Comparison of ENCODE assay signal across 1 cellular context in the genomic region with DNA sequence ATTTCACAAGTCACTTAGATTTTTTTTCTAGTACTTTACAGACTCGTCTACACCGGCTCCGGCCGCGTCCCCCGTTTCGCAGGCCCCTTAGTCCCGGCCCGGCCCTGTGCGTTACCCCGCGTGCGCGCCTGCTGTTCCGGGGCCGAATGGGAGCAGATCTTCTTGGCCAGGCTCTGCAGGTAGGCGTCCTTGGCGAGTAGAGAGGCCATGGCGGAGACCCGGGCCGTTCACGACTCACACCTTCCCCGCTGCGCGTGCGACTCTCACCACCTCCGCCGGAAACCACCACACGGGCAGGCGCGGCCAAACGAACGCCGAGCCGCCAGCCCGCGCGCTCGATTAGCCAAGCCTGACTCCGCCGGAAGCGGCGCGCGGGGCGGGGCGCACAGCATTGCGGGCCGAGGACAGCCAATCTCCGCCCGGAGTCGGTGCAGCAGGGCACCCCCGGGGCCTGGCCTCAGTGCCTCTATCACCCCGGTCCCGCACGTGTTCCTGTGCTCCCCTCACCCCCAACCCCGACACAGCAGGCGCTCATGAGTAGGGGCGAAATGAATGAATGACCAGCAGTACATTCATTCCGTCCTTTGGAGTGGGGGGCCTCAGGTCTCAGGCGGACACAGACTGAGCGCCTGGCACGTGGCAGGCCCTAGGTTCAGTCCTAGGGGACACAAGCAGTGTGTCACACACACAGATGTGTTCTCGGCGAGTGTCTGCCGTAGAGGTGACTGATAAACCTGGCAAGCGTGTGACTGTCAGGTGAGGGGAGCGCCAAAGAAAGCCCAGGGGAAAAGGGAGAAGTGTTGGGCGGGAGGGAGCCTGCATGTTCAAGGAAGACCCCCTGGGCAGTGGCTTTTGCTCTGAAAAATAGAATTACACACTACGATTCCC.
A peak's percentile ranks its signal among the peaks of the same experiment; 100 is the strongest.
TF ChIP-seq lines count a peak whose summit lies in the region.

A gene (minus strand): TSS at position 265 of the 888 bp plus-strand sequence. CDS start 56 bp downstream, at position 209.

TF ChIP-seq in HepG2, 621 proteins besides CTCF, POLR2A, EP300 and RAD21 (continued from another document and continues in another):
- no peak for TF ChIP-seq FLYWCH1 (CRISPR knock-in tag; IDR thresholded peaks at IDR 0.05)
- peak; percentile 26; the same call in 1 of the 2 replicates for TF ChIP-seq ZBTB7A (CRISPR knock-in tag; IDR thresholded peaks at IDR 0.05)
- TF ChIP-seq TCF7L2 (IDR thresholded peaks at IDR 0.05; ENCODE audit: low read depth, low read length), result no peak
- TF ChIP-seq HNRNPK (IDR thresholded peaks at IDR 0.05; ENCODE audit: low read depth, low read length, poor library complexity, severe bottlenecking), result peak; percentile 74
- 0 out of 2 replicates have a peak, but pooled peaks have one; percentile 62 for TF ChIP-seq ZNF20 (CRISPR knock-in tag; IDR thresholded peaks at IDR 0.05)
- TF ChIP-seq MATR3 (CRISPR knock-in tag; IDR thresholded peaks at IDR 0.05), result no peak
- TF ChIP-seq RARA (CRISPR knock-in tag; IDR thresholded peaks at IDR 0.05), result peak; percentile 50
- no peak for TF ChIP-seq EZH2 (conservative IDR thresholded peaks at IDR 0.05; ENCODE audit: low read depth, low read length)
- TF ChIP-seq ZNF660 (CRISPR knock-in tag; IDR thresholded peaks at IDR 0.05; ENCODE audit: borderline replicate concordance, low read depth), result no peak
- TF ChIP-seq, protein P1, sequence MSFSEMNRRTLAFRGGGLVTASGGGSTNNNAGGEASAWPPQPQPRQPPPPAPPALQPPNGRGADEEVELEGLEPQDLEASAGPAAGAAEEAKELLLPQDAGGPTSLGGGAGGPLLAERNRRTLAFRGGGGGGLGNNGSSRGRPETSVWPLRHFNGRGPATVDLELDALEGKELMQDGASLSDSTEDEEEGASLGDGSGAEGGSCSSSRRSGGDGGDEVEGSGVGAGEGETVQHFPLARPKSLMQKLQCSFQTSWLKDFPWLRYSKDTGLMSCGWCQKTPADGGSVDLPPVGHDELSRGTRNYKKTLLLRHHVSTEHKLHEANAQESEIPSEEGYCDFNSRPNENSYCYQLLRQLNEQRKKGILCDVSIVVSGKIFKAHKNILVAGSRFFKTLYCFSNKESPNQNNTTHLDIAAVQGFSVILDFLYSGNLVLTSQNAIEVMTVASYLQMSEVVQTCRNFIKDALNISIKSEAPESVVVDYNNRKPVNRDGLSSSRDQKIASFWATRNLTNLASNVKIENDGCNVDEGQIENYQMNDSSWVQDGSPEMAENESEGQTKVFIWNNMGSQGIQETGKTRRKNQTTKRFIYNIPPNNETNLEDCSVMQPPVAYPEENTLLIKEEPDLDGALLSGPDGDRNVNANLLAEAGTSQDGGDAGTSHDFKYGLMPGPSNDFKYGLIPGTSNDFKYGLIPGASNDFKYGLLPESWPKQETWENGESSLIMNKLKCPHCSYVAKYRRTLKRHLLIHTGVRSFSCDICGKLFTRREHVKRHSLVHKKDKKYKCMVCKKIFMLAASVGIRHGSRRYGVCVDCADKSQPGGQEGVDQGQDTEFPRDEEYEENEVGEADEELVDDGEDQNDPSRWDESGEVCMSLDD (CRISPR knock-in tag; IDR thresholded peaks at IDR 0.05; ENCODE audit: borderline replicate concordance), result no peak; the same call in 1 of the 2 replicates
- no peak for TF ChIP-seq ADNP (CRISPR knock-in tag; IDR thresholded peaks at IDR 0.05)
- TF ChIP-seq ZNF143 (CRISPR knock-in tag; IDR thresholded peaks at IDR 0.05), result peak; percentile 79
- TF ChIP-seq SP1 (IDR thresholded peaks at IDR 0.05), result no peak
- peak; percentile 91 for TF ChIP-seq SP1 (CRISPR knock-in tag; IDR thresholded peaks at IDR 0.05)
- TF ChIP-seq, protein P2, sequence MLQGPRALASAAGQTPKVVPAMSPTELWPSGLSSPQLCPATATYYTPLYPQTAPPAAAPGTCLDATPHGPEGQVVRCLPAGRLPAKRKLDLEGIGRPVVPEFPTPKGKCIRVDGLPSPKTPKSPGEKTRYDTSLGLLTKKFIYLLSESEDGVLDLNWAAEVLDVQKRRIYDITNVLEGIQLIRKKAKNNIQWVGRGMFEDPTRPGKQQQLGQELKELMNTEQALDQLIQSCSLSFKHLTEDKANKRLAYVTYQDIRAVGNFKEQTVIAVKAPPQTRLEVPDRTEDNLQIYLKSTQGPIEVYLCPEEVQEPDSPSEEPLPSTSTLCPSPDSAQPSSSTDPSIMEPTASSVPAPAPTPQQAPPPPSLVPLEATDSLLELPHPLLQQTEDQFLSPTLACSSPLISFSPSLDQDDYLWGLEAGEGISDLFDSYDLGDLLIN (CRISPR knock-in tag; IDR thresholded peaks at IDR 0.05; ENCODE audit: borderline replicate concordance), result no peak; the same call in 1 of the 2 replicates
- TF ChIP-seq ZNF274 (CRISPR knock-in tag; IDR thresholded peaks at IDR 0.05), result peak; percentile 86; the same call in 1 of the 2 replicates
- peak; percentile 52; the same call in 1 of the 2 replicates for TF ChIP-seq ZNF441 (CRISPR knock-in tag; IDR thresholded peaks at IDR 0.05; ENCODE audit: borderline replicate concordance)
- TF ChIP-seq ZSCAN25 (CRISPR knock-in tag; IDR thresholded peaks at IDR 0.05), result peak; percentile 66
- TF ChIP-seq HMG20A (CRISPR knock-in tag; IDR thresholded peaks at IDR 0.05; ENCODE audit: borderline replicate concordance), result 0 out of 2 replicates have a peak, but pooled peaks have one; percentile 47
- TF ChIP-seq CENPX (CRISPR knock-in tag; IDR thresholded peaks at IDR 0.05), result no peak
- peak; percentile 59; the same call in 1 of the 2 replicates for TF ChIP-seq NCOA2 (CRISPR knock-in tag; IDR thresholded peaks at IDR 0.05)
- peak; percentile 92 for TF ChIP-seq MIER3 (CRISPR knock-in tag; IDR thresholded peaks at IDR 0.05; ENCODE audit: borderline replicate concordance)
- peak; percentile 95 for TF ChIP-seq MXD4 (CRISPR knock-in tag; IDR thresholded peaks at IDR 0.05)
- TF ChIP-seq ZNF709 (CRISPR knock-in tag; IDR thresholded peaks at IDR 0.05), result peak; percentile 72
- TF ChIP-seq ZNF543 (CRISPR knock-in tag; IDR thresholded peaks at IDR 0.05), result peak; percentile 90
- no peak; the same call in none of the 2 replicates for TF ChIP-seq ZSCAN21 (CRISPR knock-in tag; IDR thresholded peaks at IDR 0.05; ENCODE audit: borderline replicate concordance)
- TF ChIP-seq, protein P3, sequence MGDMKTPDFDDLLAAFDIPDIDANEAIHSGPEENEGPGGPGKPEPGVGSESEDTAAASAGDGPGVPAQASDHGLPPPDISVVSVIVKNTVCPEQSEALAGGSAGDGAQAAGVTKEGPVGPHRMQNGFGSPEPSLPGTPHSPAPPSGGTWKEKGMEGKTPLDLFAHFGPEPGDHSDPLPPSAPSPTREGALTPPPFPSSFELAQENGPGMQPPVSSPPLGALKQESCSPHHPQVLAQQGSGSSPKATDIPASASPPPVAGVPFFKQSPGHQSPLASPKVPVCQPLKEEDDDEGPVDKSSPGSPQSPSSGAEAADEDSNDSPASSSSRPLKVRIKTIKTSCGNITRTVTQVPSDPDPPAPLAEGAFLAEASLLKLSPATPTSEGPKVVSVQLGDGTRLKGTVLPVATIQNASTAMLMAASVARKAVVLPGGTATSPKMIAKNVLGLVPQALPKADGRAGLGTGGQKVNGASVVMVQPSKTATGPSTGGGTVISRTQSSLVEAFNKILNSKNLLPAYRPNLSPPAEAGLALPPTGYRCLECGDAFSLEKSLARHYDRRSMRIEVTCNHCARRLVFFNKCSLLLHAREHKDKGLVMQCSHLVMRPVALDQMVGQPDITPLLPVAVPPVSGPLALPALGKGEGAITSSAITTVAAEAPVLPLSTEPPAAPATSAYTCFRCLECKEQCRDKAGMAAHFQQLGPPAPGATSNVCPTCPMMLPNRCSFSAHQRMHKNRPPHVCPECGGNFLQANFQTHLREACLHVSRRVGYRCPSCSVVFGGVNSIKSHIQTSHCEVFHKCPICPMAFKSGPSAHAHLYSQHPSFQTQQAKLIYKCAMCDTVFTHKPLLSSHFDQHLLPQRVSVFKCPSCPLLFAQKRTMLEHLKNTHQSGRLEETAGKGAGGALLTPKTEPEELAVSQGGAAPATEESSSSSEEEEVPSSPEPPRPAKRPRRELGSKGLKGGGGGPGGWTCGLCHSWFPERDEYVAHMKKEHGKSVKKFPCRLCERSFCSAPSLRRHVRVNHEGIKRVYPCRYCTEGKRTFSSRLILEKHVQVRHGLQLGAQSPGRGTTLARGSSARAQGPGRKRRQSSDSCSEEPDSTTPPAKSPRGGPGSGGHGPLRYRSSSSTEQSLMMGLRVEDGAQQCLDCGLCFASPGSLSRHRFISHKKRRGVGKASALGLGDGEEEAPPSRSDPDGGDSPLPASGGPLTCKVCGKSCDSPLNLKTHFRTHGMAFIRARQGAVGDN (CRISPR knock-in tag; IDR thresholded peaks at IDR 0.05), result peak; percentile 98
- TF ChIP-seq HOXA9 (CRISPR knock-in tag; IDR thresholded peaks at IDR 0.05; ENCODE audit: borderline replicate concordance), result 0 out of 2 replicates have a peak, but pooled peaks have one; percentile 26
- peak; percentile 71; the same call in 1 of the 2 replicates for TF ChIP-seq TP53 (CRISPR knock-in tag; conservative IDR thresholded peaks at IDR 0.05)
- TF ChIP-seq XRCC5 (optimal IDR thresholded peaks at IDR 0.05; ENCODE audit: low read length), result peak; percentile 100
- TF ChIP-seq NFE2 (CRISPR knock-in tag; IDR thresholded peaks at IDR 0.05), result no peak
- TF ChIP-seq, protein P4, sequence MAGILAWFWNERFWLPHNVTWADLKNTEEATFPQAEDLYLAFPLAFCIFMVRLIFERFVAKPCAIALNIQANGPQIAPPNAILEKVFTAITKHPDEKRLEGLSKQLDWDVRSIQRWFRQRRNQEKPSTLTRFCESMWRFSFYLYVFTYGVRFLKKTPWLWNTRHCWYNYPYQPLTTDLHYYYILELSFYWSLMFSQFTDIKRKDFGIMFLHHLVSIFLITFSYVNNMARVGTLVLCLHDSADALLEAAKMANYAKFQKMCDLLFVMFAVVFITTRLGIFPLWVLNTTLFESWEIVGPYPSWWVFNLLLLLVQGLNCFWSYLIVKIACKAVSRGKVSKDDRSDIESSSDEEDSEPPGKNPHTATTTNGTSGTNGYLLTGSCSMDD (CRISPR knock-in tag; IDR thresholded peaks at IDR 0.05), result no peak
- TF ChIP-seq ZNF644 (CRISPR knock-in tag; IDR thresholded peaks at IDR 0.05; ENCODE audit: low read depth), result no peak
- no peak for TF ChIP-seq CCAR2 (optimal IDR thresholded peaks at IDR 0.05; ENCODE audit: low read depth, low read length)
- TF ChIP-seq, protein P5, sequence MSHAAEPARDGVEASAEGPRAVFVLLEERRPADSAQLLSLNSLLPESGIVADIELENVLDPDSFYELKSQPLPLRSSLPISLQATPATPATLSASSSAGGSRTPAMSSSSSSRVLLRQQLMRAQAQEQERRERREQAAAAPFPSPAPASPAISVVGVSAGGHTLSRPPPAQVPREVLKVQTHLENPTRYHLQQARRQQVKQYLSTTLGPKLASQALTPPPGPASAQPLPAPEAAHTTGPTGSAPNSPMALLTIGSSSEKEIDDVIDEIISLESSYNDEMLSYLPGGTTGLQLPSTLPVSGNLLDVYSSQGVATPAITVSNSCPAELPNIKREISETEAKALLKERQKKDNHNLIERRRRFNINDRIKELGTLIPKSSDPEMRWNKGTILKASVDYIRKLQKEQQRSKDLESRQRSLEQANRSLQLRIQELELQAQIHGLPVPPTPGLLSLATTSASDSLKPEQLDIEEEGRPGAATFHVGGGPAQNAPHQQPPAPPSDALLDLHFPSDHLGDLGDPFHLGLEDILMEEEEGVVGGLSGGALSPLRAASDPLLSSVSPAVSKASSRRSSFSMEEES (CRISPR knock-in tag; IDR thresholded peaks at IDR 0.05), result peak; percentile 69
- peak; percentile 84; the same call in 1 of the 2 replicates for TF ChIP-seq ZNF768 (CRISPR knock-in tag; IDR thresholded peaks at IDR 0.05)
- no peak for TF ChIP-seq ZNF530 (CRISPR knock-in tag; IDR thresholded peaks at IDR 0.05; ENCODE audit: low read depth)
- TF ChIP-seq ZNF777 (CRISPR knock-in tag; IDR thresholded peaks at IDR 0.05), result peak; percentile 54
- TF ChIP-seq, protein P6, sequence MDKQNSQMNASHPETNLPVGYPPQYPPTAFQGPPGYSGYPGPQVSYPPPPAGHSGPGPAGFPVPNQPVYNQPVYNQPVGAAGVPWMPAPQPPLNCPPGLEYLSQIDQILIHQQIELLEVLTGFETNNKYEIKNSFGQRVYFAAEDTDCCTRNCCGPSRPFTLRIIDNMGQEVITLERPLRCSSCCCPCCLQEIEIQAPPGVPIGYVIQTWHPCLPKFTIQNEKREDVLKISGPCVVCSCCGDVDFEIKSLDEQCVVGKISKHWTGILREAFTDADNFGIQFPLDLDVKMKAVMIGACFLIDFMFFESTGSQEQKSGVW (CRISPR knock-in tag; IDR thresholded peaks at IDR 0.05; ENCODE audit: borderline replicate concordance), result 0 out of 2 replicates have a peak, but pooled peaks have one; percentile 7
- TF ChIP-seq, protein P7, sequence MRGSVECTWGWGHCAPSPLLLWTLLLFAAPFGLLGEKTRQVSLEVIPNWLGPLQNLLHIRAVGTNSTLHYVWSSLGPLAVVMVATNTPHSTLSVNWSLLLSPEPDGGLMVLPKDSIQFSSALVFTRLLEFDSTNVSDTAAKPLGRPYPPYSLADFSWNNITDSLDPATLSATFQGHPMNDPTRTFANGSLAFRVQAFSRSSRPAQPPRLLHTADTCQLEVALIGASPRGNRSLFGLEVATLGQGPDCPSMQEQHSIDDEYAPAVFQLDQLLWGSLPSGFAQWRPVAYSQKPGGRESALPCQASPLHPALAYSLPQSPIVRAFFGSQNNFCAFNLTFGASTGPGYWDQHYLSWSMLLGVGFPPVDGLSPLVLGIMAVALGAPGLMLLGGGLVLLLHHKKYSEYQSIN (CRISPR knock-in tag; IDR thresholded peaks at IDR 0.05; ENCODE audit: borderline replicate concordance), result 0 out of 2 replicates have a peak, but pooled peaks have one; percentile 15
- TF ChIP-seq, protein P8, sequence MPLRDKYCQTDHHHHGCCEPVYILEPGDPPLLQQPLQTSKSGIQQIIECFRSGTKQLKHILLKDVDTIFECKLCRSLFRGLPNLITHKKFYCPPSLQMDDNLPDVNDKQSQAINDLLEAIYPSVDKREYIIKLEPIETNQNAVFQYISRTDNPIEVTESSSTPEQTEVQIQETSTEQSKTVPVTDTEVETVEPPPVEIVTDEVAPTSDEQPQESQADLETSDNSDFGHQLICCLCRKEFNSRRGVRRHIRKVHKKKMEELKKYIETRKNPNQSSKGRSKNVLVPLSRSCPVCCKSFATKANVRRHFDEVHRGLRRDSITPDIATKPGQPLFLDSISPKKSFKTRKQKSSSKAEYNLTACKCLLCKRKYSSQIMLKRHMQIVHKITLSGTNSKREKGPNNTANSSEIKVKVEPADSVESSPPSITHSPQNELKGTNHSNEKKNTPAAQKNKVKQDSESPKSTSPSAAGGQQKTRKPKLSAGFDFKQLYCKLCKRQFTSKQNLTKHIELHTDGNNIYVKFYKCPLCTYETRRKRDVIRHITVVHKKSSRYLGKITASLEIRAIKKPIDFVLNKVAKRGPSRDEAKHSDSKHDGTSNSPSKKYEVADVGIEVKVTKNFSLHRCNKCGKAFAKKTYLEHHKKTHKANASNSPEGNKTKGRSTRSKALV (CRISPR knock-in tag; IDR thresholded peaks at IDR 0.05), result peak; percentile 70; the same call in 1 of the 2 replicates
- peak; percentile 86 for TF ChIP-seq CBX5 (CRISPR knock-in tag; IDR thresholded peaks at IDR 0.05; ENCODE audit: borderline replicate concordance)
- peak; percentile 74; the same call in 1 of the 2 replicates for TF ChIP-seq HNRNPUL1 (IDR thresholded peaks at IDR 0.05; ENCODE audit: low read depth, low read length)
